13 cellular contexts compared by ENCODE assay signal in the genomic region with DNA sequence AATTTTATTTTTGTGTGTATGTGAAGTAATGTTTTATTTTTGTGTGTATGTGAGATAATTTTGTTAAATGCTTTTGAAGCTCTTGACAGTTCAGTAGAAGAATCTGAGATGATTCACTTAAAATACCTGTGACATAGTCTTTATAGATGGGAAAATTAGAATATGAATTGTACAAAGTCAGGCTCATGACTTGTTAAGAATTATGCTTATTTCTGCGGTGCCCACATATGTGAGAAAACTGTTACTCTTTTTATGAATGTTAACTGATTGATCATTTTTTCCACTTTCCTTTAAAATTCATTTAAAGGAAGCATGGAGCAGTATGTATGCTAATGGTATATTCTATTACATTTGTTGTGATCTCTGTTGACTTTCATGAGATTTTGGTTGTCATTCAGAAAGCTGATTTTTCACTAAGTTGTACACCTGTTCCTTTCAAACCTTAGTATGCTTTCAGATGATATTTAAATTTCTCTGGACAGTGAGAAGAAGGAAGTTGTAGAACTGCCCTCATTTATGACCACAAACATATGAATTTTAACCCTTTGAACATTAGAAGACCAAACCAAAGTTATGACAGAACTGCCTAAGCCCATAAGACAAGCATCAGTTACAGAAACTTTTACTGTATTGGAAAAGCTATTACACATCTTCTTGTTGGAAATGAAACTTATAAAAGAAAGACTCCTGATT.
DNase-seq lines count a peak whose midpoint lies in the region; ATAC-seq lines count a peak whose summit lies in the region.
"Had no signal": no experiment of that assay in that cellular context is flagged by ENCODE, and none has a peak within 500 bp of the region (broad histone marks: within the 10 kb centered on the region; RNA-seq: fewer than 3 reads in every experiment).

No MANE protein-coding gene starts in this region.

- H3K27me3 Mint-ChIP-seq in activated CD8-positive, alpha-beta memory T cell treated with anti-CD3 and anti-CD28 coated beads, Interleukin-2, amount 10 ng/mL, durations not matched to agents 7 days and 5 days = no peaks in the 10 kb centered on the region

- CTCF ChIA-PET in activated CD8-positive, alpha-beta memory T cell treated with anti-CD3 and anti-CD28 coated beads, Interleukin-2, amount 10 ng/mL, durations not matched to agents 7 days and 5 days (lab: Charles Lee) = no interaction called here

- DNase-seq in CMK (ENCODE audit: low read depth) (peak; percentile 7), OCI-M1 (lab: John Stamatoyannopoulos, UW) (peak; percentile 65), occipital lobe (lab: John Stamatoyannopoulos, UW) (no peak)
- DNase-seq in activated CD4-positive, alpha-beta T cell treated with anti-CD3 and anti-CD28 coated beads, Interleukin-2, amount 50 U/mL, for 1 hour = no peak
- no peak for DNase-seq in activated CD4-positive, CD25-positive, alpha-beta regulatory T cell (lab: John Stamatoyannopoulos, UW)
- DNase-seq in activated CD8-positive, alpha-beta memory T cell treated with anti-CD3 and anti-CD28 coated beads, Interleukin-2, amount 10 ng/mL, durations not matched to agents 7 days and 5 days = no peak
- DNase-seq: C1 segment of cervical spinal cord, NCI-H226, nephron progenitor cell had no signal

- ATAC-seq in GM18907 (IDR thresholded peaks at IDR 0.05; ENCODE audit: unreplicated experiment) = peak; percentile 32
- peak; percentile 35 for ATAC-seq in HG02885 (IDR thresholded peaks at IDR 0.05; ENCODE audit: poor library complexity, unreplicated experiment)
- ATAC-seq in activated CD8-positive, alpha-beta memory T cell treated with anti-CD3 and anti-CD28 coated beads, Interleukin-2, amount 10 ng/mL, durations not matched to agents 7 days and 5 days = no peak
- ATAC-seq: esophagus mucosa, SK-N-SH treated with all-trans-retinoic acid at 6 μM for 48 hours had no signal

- H3K9me3 Mint-ChIP-seq in activated CD8-positive, alpha-beta memory T cell treated with anti-CD3 and anti-CD28 coated beads, Interleukin-2, amount 10 ng/mL, durations not matched to agents 7 days and 5 days (ENCODE audit: low read depth) = no peaks in the 10 kb centered on the region

- H3K36me3 Mint-ChIP-seq in activated CD8-positive, alpha-beta memory T cell treated with anti-CD3 and anti-CD28 coated beads, Interleukin-2, amount 10 ng/mL, durations not matched to agents 7 days and 5 days = peaks cover 32% of the 10 kb centered on the region

- no peak overlapping the region for H3K27ac Mint-ChIP-seq in activated CD8-positive, alpha-beta memory T cell treated with anti-CD3 and anti-CD28 coated beads, Interleukin-2, amount 10 ng/mL, durations not matched to agents 7 days and 5 days
- H3K27ac Mint-ChIP-seq: nephron progenitor cell had no signal

- peaks cover 17% of the 10 kb centered on the region for H3K4me1 Mint-ChIP-seq in activated CD8-positive, alpha-beta memory T cell treated with anti-CD3 and anti-CD28 coated beads, Interleukin-2, amount 10 ng/mL, durations not matched to agents 7 days and 5 days

- no peak overlapping the region for H3K4me3 Mint-ChIP-seq in activated CD8-positive, alpha-beta memory T cell treated with anti-CD3 and anti-CD28 coated beads, Interleukin-2, amount 10 ng/mL, durations not matched to agents 7 days and 5 days
- H3K4me3 Mint-ChIP-seq: nephron progenitor cell had no signal

Comparison
In these comparisons a context has a peak if more than half of its experiments do, and no peak if none do; other contexts are left out.
1. DNase-seq: peak in CMK (single experiment) and OCI-M1 (single experiment); none in activated CD4-positive, alpha-beta T cell treated with anti-CD3 and anti-CD28 coated beads, Interleukin-2, amount 50 U/mL, for 1 hour (single experiment), activated CD4-positive, CD25-positive, alpha-beta regulatory T cell (0 of 4), occipital lobe (single experiment) and activated CD8-positive, alpha-beta memory T cell treated with anti-CD3 and anti-CD28 coated beads, Interleukin-2, amount 10 ng/mL, durations not matched to agents 7 days and 5 days (single experiment).